Comparison of ENCODE assay signal across 8 cellular contexts in genomic region chr1:18875107-18875795, GRCh38. TPM values are rescaled to one million over a fixed set of nuclear protein-coding genes. Genes with fewer than 3 reads are reported as not detected.
DNase-seq lines count a peak whose midpoint lies in the region; ATAC-seq and TF ChIP-seq lines count a peak whose summit lies in the region.

No MANE protein-coding gene starts in this region.

- H3K27me3 ChIP-seq in adrenal gland (no peaks in the 10 kb centered on the region), left ventricle myocardium inferior (ENCODE audit: low read depth) (no peaks in the 10 kb centered on the region), vagina (no peaks in the 10 kb centered on the region)

- 24 to 38% (median 36%) methylated on average over 3 to 20 of the region's 20 CpGs for WGBS in adrenal gland, 4 donors

- no peak overlapping the region for H3K4me3 ChIP-seq in adrenal gland
- H3K4me3 ChIP-seq in left ventricle myocardium inferior: no peak overlapping the region
- no peak overlapping the region for H3K4me3 ChIP-seq in vagina

- intact Hi-C loops in adrenal gland (cut with DNase I): loop anchor here (5.0 to 10.0 kb wide), 2 partner anchors 170 to 278 kb away; no protein-coding TSS in a partner anchor
- intact Hi-C loops in left ventricle myocardium inferior (cut with micrococcal nuclease): no loop called here
- intact Hi-C loops in vagina (cut with DNase I): loop anchor here (10.0 kb wide), 1 partner anchor 280 kb away; no protein-coding TSS in a partner anchor

- H3K4me1 Mint-ChIP-seq in T-cell: no peaks in the 10 kb centered on the region

- no peaks in the 10 kb centered on the region for H3K36me3 Mint-ChIP-seq in T-cell

- H3K9me3 ChIP-seq in adrenal gland (replicated peaks in 1 of 3) (no peaks in the 10 kb centered on the region), left ventricle myocardium inferior (replicated peaks) (no peaks in the 10 kb centered on the region), vagina (no peaks in the 10 kb centered on the region)

- H3K27ac ChIP-seq in adrenal gland (no peak overlapping the region), left ventricle myocardium inferior (replicated peaks) (no peak overlapping the region), vagina (no peak overlapping the region)

- H3K9me3 Mint-ChIP-seq in T-cell: no peaks in the 10 kb centered on the region

- DNase-seq in ELF-1 (ENCODE audit: low read depth, low spot score): peak; percentile 94
- DNase-seq in MV-4-11 (lab: John Stamatoyannopoulos, UW): peak; percentile 57
- DNase-seq in T-cell: peak; percentile 27 to 72 (median 60)
- DNase-seq in adrenal gland: peak; percentile 84 to 96 (median 93)
- peak; percentile 76 for DNase-seq in left ventricle myocardium inferior
- peak; percentile 68 for DNase-seq in pulmonary artery endothelial cell (ENCODE audit: low read depth, low spot score)
- DNase-seq in vagina (ENCODE audit: extremely low spot score in 2 of 2): no peak

- TF ChIP-seq POLR2A in adrenal gland (IDR thresholded peaks at IDR 0.05) (no peak), vagina (IDR thresholded peaks at IDR 0.05) (no peak)

- ATAC-seq in T-cell (replicated peaks in 1 of 4) (peak; percentile 48 to 75 (median 60)), GM21825 (IDR thresholded peaks at IDR 0.05; ENCODE audit: unreplicated experiment) (no peak)

- no peak overlapping the region for H3K27ac Mint-ChIP-seq in T-cell

- CTCF ChIA-PET in T-cell (lab: Charles Lee): interaction anchor here in 1 of 2 donors (0.8 to 1.5 kb wide), 3 partner anchors 9 to 278 kb away, joined by 3 to 5 read pairs (median 3); no protein-coding TSS in a partner anchor

- no peak overlapping the region for H3K4me3 Mint-ChIP-seq in T-cell

- POLR2A ChIA-PET in T-cell (lab: Charles Lee): interaction anchor here in 1 of 2 donors (0.6 kb wide), 1 partner anchor 275 kb away, joined by 3 read pairs; no protein-coding TSS in a partner anchor

- H3K4me1 ChIP-seq in adrenal gland (replicated peaks in 1 of 2): no peaks in the 10 kb centered on the region
- peaks cover 9% of the 10 kb centered on the region for H3K4me1 ChIP-seq in left ventricle myocardium inferior
- no peaks in the 10 kb centered on the region for H3K4me1 ChIP-seq in vagina

- TF ChIP-seq CTCF in adrenal gland (IDR thresholded peaks at IDR 0.05) (peak; percentile 74 to 91 (median 82)), left ventricle myocardium inferior (IDR thresholded peaks at IDR 0.05; ENCODE audit: borderline replicate concordance) (peak; percentile 89), vagina (IDR thresholded peaks at IDR 0.05) (peak; percentile 51 to 69 (median 58))

- H3K27me3 Mint-ChIP-seq in T-cell: no peaks in the 10 kb centered on the region

- H3K36me3 ChIP-seq in adrenal gland (replicated peaks in 1 of 2) (no peaks in the 10 kb centered on the region), left ventricle myocardium inferior (no peaks in the 10 kb centered on the region), vagina (peaks cover 0 to 4% of the 10 kb centered on the region in 2 donors)

RNA-seq across cellular contexts. Expression of gene TAS1R2, which starts 15.8 kb away (rescaled TPM):
- total RNA-seq in T-cell (not detected), adrenal gland (not detected), left ventricle myocardium inferior (not detected), pulmonary artery endothelial cell (not detected in 2 replicates), vagina (0.98 TPM)
- polyA plus RNA-seq in adrenal gland: not detected

RNA-seq across cellular contexts. Expression of gene ALDH4A1, which starts 27.1 kb away (rescaled TPM):
- total RNA-seq in T-cell (1 to 10 TPM in 4 of 5 donors, under 1 TPM in 1; 0.85 to 2.8 (median 2.2) TPM), adrenal gland (10 to 100 TPM; 18.1 to 46.9 (median 26.5) TPM), left ventricle myocardium inferior (35.9 TPM), pulmonary artery endothelial cell (11.8 and 16.9 TPM in 2 replicates), vagina (39.5 TPM)
- polyA plus RNA-seq in adrenal gland: 10 to 100 TPM; 11.3 to 15.1 (median 12.5) TPM

Comparison
In these comparisons a context has a peak if more than half of its experiments do, and no peak if none do; other contexts are left out.
1. DNase-seq: peak in ELF-1 (single experiment), MV-4-11 (single experiment), T-cell (34 of 34), adrenal gland (7 of 7), left ventricle myocardium inferior (single experiment) and pulmonary artery endothelial cell (single experiment); none in vagina (0 of 2).
2. Peak in every context shown above with its lines, with median percentiles within 50 percentile points of each other: CTCF ChIP-seq.